In the genomic region with DNA sequence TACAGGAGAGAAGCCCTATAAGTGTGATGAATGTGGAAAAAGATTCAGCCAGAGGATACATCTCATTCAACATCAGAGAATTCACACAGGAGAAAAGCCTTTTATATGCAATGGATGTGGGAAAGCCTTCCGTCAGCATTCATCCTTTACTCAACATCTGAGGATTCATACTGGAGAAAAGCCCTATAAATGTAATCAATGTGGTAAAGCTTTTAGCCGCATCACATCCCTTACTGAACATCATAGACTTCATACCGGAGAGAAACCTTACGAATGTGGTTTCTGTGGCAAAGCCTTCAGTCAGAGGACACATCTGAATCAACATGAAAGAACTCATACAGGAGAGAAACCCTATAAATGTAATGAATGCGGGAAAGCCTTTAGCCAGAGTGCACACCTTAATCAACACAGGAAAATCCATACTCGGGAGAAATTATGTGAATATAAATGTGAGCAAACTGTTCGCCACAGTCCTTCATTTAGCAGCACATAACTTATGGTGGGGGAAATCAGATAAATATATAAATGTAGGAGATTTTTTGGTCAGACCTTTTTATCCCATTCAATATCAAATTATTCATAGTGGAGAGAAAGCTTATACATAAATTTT, we compare ENCODE assay signal across 1 cellular context.
TF ChIP-seq lines count a peak whose summit lies in the region.

No MANE protein-coding gene starts in this region.

TF ChIP-seq in HCT116, 20 proteins besides CTCF, POLR2A, EP300 and RAD21 (continued from another document):
- no peak for TF ChIP-seq SP1 (IDR thresholded peaks at IDR 0.05; ENCODE audit: low read depth)
